ENCODE assay signal across 21 cellular contexts in genomic region chr2:71173096-71173495, GRCh38. TPM values are rescaled to one million over a fixed set of nuclear protein-coding genes. Genes with fewer than 3 reads are reported as not detected.
A peak's percentile ranks its signal among the peaks of the same experiment; 100 is the strongest.
DNase-seq lines count a peak whose midpoint lies in the region; ATAC-seq, FAIRE-seq and TF ChIP-seq lines count a peak whose summit lies in the region.
"Had no signal": no experiment of that assay in that cellular context is flagged by ENCODE, and none has a peak within 500 bp of the region (broad histone marks: within the 10 kb centered on the region; RNA-seq: fewer than 3 reads in every experiment).

No MANE protein-coding gene starts in this region.

- H3K9me3 ChIP-seq in small intestine (ENCODE audit: control insufficient read depth, low read depth): no peaks in the 10 kb centered on the region
- H3K9me3 ChIP-seq: BLaER1 had no signal

- no peaks in the 10 kb centered on the region for H3K4me1 ChIP-seq in small intestine (ENCODE audit: control insufficient read depth in 2 of 2, insufficient read depth in 1 of 2, low read depth in 1 of 2, low read length in 1 of 2)

- H3K36me3 Mint-ChIP-seq in osteocyte (ENCODE audit: unreplicated experiment): no peaks in the 10 kb centered on the region
- H3K36me3 Mint-ChIP-seq: CD14-positive monocyte; CD4-positive, alpha-beta memory T cell had no signal

- FAIRE-seq in small intestine (lab: Jason Lieb, UNC): no peak
- FAIRE-seq: GM12892, GM18507, H54, HTR-8/SVneo had no signal

- H3K4me3 Mint-ChIP-seq in osteocyte (ENCODE audit: unreplicated experiment): no peak overlapping the region
- H3K4me3 Mint-ChIP-seq: CD14-positive monocyte; CD4-positive, alpha-beta memory T cell; GM23338 had no signal

- H3K27ac ChIP-seq in small intestine (ENCODE audit: low read depth in 1 of 2, low read length in 1 of 2): no peak overlapping the region
- H3K27ac ChIP-seq: 22Rv1, BLaER1 had no signal

- no peaks in the 10 kb centered on the region for H3K4me1 Mint-ChIP-seq in osteocyte (ENCODE audit: unreplicated experiment)

- DNase-seq in NOMO-1 (lab: John Stamatoyannopoulos, UW; ENCODE audit: unreplicated experiment in 2 of 2) (peak; percentile 5 to 15), NOMO-1 treated with dmso at 0.1 percent for 144 hours (lab: John Stamatoyannopoulos, UW; ENCODE audit: unreplicated experiment) (no peak), NB4 (ENCODE audit: low read depth) (peak; percentile 27), left lobe of liver (ENCODE audit: low spot score) (peak; percentile 85), osteocyte (ENCODE audit: extremely low spot score, unreplicated experiment) (peak; percentile 42), 8988T (no peak), small intestine (no peak), NCI-H2196 (lab: John Stamatoyannopoulos, UW; ENCODE audit: unreplicated experiment) (no peak)
- DNase-seq: CD4-positive, alpha-beta memory T cell; DMS153; DMS79; GDM1; HCEC 1CT had no signal

- H3K27me3 Mint-ChIP-seq in osteocyte (ENCODE audit: unreplicated experiment): peaks cover 33% of the 10 kb centered on the region

- H3K36me3 ChIP-seq in small intestine (ENCODE audit: control insufficient read depth in 2 of 2, insufficient read depth in 2 of 2, low read length in 2 of 2): no peaks in the 10 kb centered on the region
- H3K36me3 ChIP-seq: BLaER1 had no signal

- no peaks in the 10 kb centered on the region for H3K9me3 Mint-ChIP-seq in osteocyte (ENCODE audit: unreplicated experiment)
- H3K9me3 Mint-ChIP-seq: CD4-positive, alpha-beta memory T cell; GM23338 had no signal

- TF ChIP-seq CTCF in NB4 (IDR thresholded peaks at IDR 0.05; ENCODE audit: low read depth, low read length) (no peak), osteocyte (IDR thresholded peaks at IDR 0.05) (no peak)

- no peak for TF ChIP-seq POLR2A in NB4 (IDR thresholded peaks at IDR 0.05; ENCODE audit: extremely low read depth, insufficient read length)

- 21 to 54% (median 27%) methylated on average over 1 of the region's 1 CpG for whole genome bisulfite sequencing in small intestine, 3 donors

- no peak overlapping the region for H3K27ac Mint-ChIP-seq in osteocyte (ENCODE audit: unreplicated experiment)
- H3K27ac Mint-ChIP-seq: CD4-positive, alpha-beta memory T cell; GM23338 had no signal

- H3K27me3 ChIP-seq in small intestine (ENCODE audit: control insufficient read depth in 2 of 2, insufficient read depth in 2 of 2, low read length in 2 of 2): no peaks in the 10 kb centered on the region
- H3K27me3 ChIP-seq: BLaER1 had no signal

- H3K4me3 ChIP-seq in NB4 (ENCODE audit: low read depth, low read length) (no peak overlapping the region), small intestine (ENCODE audit: low read depth in 1 of 2, low read length in 2 of 2) (no peak overlapping the region)
- H3K4me3 ChIP-seq: BLaER1, GM23338 had no signal

- ATAC-seq in left lobe of liver: peak; percentile 94
- ATAC-seq: GM23338 had no signal

RNA-seq across cellular contexts. Expression of gene MPHOSPH10, which starts 42.7 kb away (rescaled TPM):
- total RNA-seq in left lobe of liver: 12.5 TPM
- 36.3 and 38.6 TPM in 2 replicates for total RNA-seq in osteocyte
- polyA plus RNA-seq in small intestine: 10 to 100 TPM; 14.3 to 20.3 (median 16.8) TPM

RNA-seq across cellular contexts. Expression of gene MCEE, which starts 43.1 kb away (rescaled TPM):
- 33.4 TPM for total RNA-seq in left lobe of liver
- 18.2 and 19.0 TPM in 2 replicates for total RNA-seq in osteocyte
- polyA plus RNA-seq in small intestine: 10 to 100 TPM; 16.3 to 43.6 (median 34.6) TPM

RNA-seq across cellular contexts. Expression of gene PAIP2B, which starts 53.8 kb away (rescaled TPM):
- total RNA-seq in left lobe of liver (26.8 TPM), osteocyte (0.55 and 0.78 TPM in 2 replicates)
- 1 to 10 TPM in 1 of 3 donors, under 1 TPM in 2; 0.45 to 1.9 (median 0.81) TPM for polyA plus RNA-seq in small intestine

Comparison
In these comparisons a context has a peak if more than half of its experiments do, and no peak if none do; other contexts are left out.
1. DNase-seq: peak in NOMO-1 (2 of 2), NB4 (single experiment), left lobe of liver (single experiment) and osteocyte (single experiment); none in NOMO-1 treated with dmso at 0.1 percent for 144 hours (single experiment), 8988T (single experiment), small intestine (single experiment) and NCI-H2196 (single experiment).
2. RNA of gene PAIP2B, which starts 53.8 kb away (total RNA-seq): 26.8 TPM in left lobe of liver (single experiment); 0.55 to 0.78 TPM in osteocyte; every median in the first group is over 10 times any median in the second.